ENCODE assay signal across 1 cellular context in the genomic region with DNA sequence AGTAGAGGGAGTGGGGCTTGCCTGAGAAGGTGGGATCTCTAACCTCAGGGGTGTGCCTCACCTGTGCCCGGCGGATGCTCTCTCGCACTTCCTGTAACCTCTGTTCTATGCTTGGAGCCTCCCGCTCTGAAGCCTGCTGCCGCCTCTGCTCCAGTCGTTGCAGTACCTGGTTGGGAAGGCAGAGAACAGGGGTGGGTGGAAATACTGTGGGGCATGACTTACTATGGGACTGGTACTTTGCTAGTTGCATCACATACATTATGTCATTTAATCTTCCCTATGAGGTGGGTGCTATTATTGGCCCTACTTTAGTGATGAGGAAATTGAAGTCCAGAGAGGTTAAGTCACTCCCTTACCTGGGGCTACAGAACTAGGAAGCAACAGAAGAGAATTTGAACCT.
A peak's percentile ranks its signal among the peaks of the same experiment; 100 is the strongest.
TF ChIP-seq lines count a peak whose summit lies in the region.

No MANE protein-coding gene starts in this region.

TF ChIP-seq in HEK293, 187 proteins besides CTCF, POLR2A, EP300 and RAD21 (continued from another document):
- TF ChIP-seq, protein P1, sequence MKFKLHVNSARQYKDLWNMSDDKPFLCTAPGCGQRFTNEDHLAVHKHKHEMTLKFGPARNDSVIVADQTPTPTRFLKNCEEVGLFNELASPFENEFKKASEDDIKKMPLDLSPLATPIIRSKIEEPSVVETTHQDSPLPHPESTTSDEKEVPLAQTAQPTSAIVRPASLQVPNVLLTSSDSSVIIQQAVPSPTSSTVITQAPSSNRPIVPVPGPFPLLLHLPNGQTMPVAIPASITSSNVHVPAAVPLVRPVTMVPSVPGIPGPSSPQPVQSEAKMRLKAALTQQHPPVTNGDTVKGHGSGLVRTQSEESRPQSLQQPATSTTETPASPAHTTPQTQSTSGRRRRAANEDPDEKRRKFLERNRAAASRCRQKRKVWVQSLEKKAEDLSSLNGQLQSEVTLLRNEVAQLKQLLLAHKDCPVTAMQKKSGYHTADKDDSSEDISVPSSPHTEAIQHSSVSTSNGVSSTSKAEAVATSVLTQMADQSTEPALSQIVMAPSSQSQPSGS (tag by site-specific recombination; IDR thresholded peaks at IDR 0.05; ENCODE audit: low read depth), result peak; percentile 30; the same call in 1 of the 2 replicates
- TF ChIP-seq ZNF629 (tag by site-specific recombination; IDR thresholded peaks at IDR 0.05), result 0 out of 2 replicates have a peak, but pooled peaks have one; percentile 16
